ENCODE assay signal across 30 cellular contexts in genomic region chr3:118436863-118437262, GRCh38.
"Had no signal": no experiment of that assay in that cellular context is flagged by ENCODE, and none has a peak within 500 bp of the region (broad histone marks: within the 10 kb centered on the region; RNA-seq: fewer than 3 reads in every experiment).

No MANE protein-coding gene starts in this region.

- H3K9me3 Mint-ChIP-seq: activated B cell treated with CpG ODN at 0.5 μM for 24 hours; activated CD8-positive, alpha-beta T cell treated with anti-CD3 and anti-CD28 coated beads for 36 hours; activated naive CD8-positive, alpha-beta T cell treated with anti-CD3 and anti-CD28 coated beads, Interleukin-2, amount 50 U/mL, for 24 hours; activated T-cell treated with anti-CD3 and anti-CD28 coated beads, Interleukin-2, amount 50 U/mL, for 4 hours; activated T-helper 17 cell treated with anti-CD3 and anti-CD28 coated beads, Interleukin-2, amount 50 U/mL, for 72 hours; nephron progenitor cell; stimulated activated effector memory CD8-positive, alpha-beta T cell treated with anti-CD3 and anti-CD28 coated beads, Interleukin-12 subunit alpha, Interleukin-12 subunit beta, amount 100 ng/mL, for 72 hours; stimulated activated naive CD8-positive, alpha-beta T cell treated with anti-CD3 and anti-CD28 coated beads, Interleukin-15, amount 100 ng/mL, for 72 hours; T-helper 1 cell treated with Interleukin-12 subunit alpha and Interleukin-12 subunit beta and Interleukin-4 antibody, amounts not matched to agents 30 μg/mL and 1 μg/mL, for 36 hours had no signal

- H3K9me3 ChIP-seq: breast epithelium, esophagus muscularis mucosa, ovary, right lobe of liver, upper lobe of left lung, vagina had no signal

- H3K4me3 Mint-ChIP-seq: activated B cell treated with CpG ODN at 0.5 μM for 24 hours; activated CD8-positive, alpha-beta T cell treated with anti-CD3 and anti-CD28 coated beads for 36 hours; activated naive CD4-positive, alpha-beta T cell treated with anti-CD3 and anti-CD28 coated beads, Interleukin-2, amount 50 U/mL, for 24 hours; activated naive CD8-positive, alpha-beta T cell treated with anti-CD3 and anti-CD28 coated beads, Interleukin-2, amount 50 U/mL, for 24 hours; activated T-cell treated with anti-CD3 and anti-CD28 coated beads, Interleukin-2, amount 50 U/mL, for 4 hours; activated T-helper 17 cell treated with anti-CD3 and anti-CD28 coated beads, Interleukin-2, amount 50 U/mL, for 72 hours; naive B cell; nephron progenitor cell; stimulated activated effector memory CD8-positive, alpha-beta T cell treated with anti-CD3 and anti-CD28 coated beads, Interleukin-12 subunit alpha, Interleukin-12 subunit beta, amount 100 ng/mL, for 72 hours; stimulated activated naive CD8-positive, alpha-beta T cell treated with anti-CD3 and anti-CD28 coated beads, Interleukin-15, amount 100 ng/mL, for 72 hours; T-helper 1 cell treated with Interleukin-12 subunit alpha and Interleukin-12 subunit beta and Interleukin-4 antibody, amounts not matched to agents 30 μg/mL and 1 μg/mL, for 36 hours had no signal

- H3K36me3 ChIP-seq: breast epithelium, esophagus muscularis mucosa, heart right ventricle, left ventricle myocardium inferior, ovary, right lobe of liver, upper lobe of left lung, vagina had no signal

- DNase-seq: activated B cell treated with CpG ODN at 0.5 μM for 24 hours; activated CD4-positive, alpha-beta T cell treated with anti-CD3 and anti-CD28 coated beads, Interleukin-2, amount 50 U/mL, for 1 hour; activated CD8-positive, alpha-beta T cell treated with anti-CD3 and anti-CD28 coated beads for 36 hours; activated gamma-delta T cell treated with Interleukin-2 at 50 U/mL for 16 hours; activated naive CD8-positive, alpha-beta T cell treated with anti-CD3 and anti-CD28 coated beads, Interleukin-2, amount 50 U/mL, for 24 hours; activated T-cell treated with anti-CD3 and anti-CD28 coated beads, Interleukin-2, amount 50 U/mL, for 4 hours; amygdala; central memory CD4-positive, alpha-beta T cell; foreskin keratinocyte; heart right ventricle; left ventricle myocardium inferior; naive B cell; nephron progenitor cell; ovary; right lobe of liver; stimulated activated CD4-positive, alpha-beta T cell treated with anti-CD3 and anti-CD28 coated beads, Interleukin-12 subunit alpha, Interleukin-12 subunit beta, amount 100 ng/mL, for 4 hours; stimulated activated CD4-positive, alpha-beta T cell treated with anti-CD3 and anti-CD28 coated beads, Interleukin-4, amount 100 ng/mL, for 1 hour; stimulated activated naive CD8-positive, alpha-beta T cell treated with anti-CD3 and anti-CD28 coated beads, Interleukin-15, amount 100 ng/mL, for 72 hours; substantia nigra; T-helper 9 cell; upper lobe of left lung had no signal

- FAIRE-seq: islet of Langerhans had no signal

- H3K27ac ChIP-seq: breast epithelium, esophagus muscularis mucosa, foreskin keratinocyte, heart right ventricle, left ventricle myocardium inferior, ovary, right lobe of liver, upper lobe of left lung, vagina had no signal

- H3K27me3 ChIP-seq: breast epithelium, esophagus muscularis mucosa, foreskin keratinocyte, heart right ventricle, ovary, right lobe of liver, upper lobe of left lung, vagina had no signal

- ATAC-seq: activated CD8-positive, alpha-beta T cell treated with anti-CD3 and anti-CD28 coated beads for 36 hours; activated naive CD8-positive, alpha-beta T cell treated with anti-CD3 and anti-CD28 coated beads, Interleukin-2, amount 50 U/mL, for 24 hours; activated T-cell treated with anti-CD3 and anti-CD28 coated beads, Interleukin-2, amount 50 U/mL, for 4 hours; activated T-helper 17 cell treated with anti-CD3 and anti-CD28 coated beads, Interleukin-2, amount 50 U/mL, for 72 hours; foreskin keratinocyte; heart right ventricle; right lobe of liver; stimulated activated effector memory CD8-positive, alpha-beta T cell treated with anti-CD3 and anti-CD28 coated beads, Interleukin-12 subunit alpha, Interleukin-12 subunit beta, amount 100 ng/mL, for 72 hours; stimulated activated naive CD8-positive, alpha-beta T cell treated with anti-CD3 and anti-CD28 coated beads, Interleukin-15, amount 100 ng/mL, for 72 hours had no signal

- H3K4me1 ChIP-seq: breast epithelium, esophagus muscularis mucosa, foreskin keratinocyte, heart right ventricle, left ventricle myocardium inferior, right lobe of liver, upper lobe of left lung, vagina had no signal

- H3K27me3 Mint-ChIP-seq: activated B cell treated with CpG ODN at 0.5 μM for 24 hours; activated CD8-positive, alpha-beta T cell treated with anti-CD3 and anti-CD28 coated beads for 36 hours; activated naive CD4-positive, alpha-beta T cell treated with anti-CD3 and anti-CD28 coated beads, Interleukin-2, amount 50 U/mL, for 24 hours; activated naive CD8-positive, alpha-beta T cell treated with anti-CD3 and anti-CD28 coated beads, Interleukin-2, amount 50 U/mL, for 24 hours; activated T-helper 17 cell treated with anti-CD3 and anti-CD28 coated beads, Interleukin-2, amount 50 U/mL, for 72 hours; naive B cell; progenitor cell of endocrine pancreas; stimulated activated naive CD8-positive, alpha-beta T cell treated with anti-CD3 and anti-CD28 coated beads, Interleukin-15, amount 100 ng/mL, for 72 hours had no signal

- H3K36me3 Mint-ChIP-seq: activated naive CD4-positive, alpha-beta T cell treated with anti-CD3 and anti-CD28 coated beads, Interleukin-2, amount 50 U/mL, for 24 hours; naive B cell; stimulated activated effector memory CD8-positive, alpha-beta T cell treated with anti-CD3 and anti-CD28 coated beads, Interleukin-12 subunit alpha, Interleukin-12 subunit beta, amount 100 ng/mL, for 72 hours had no signal

- H3K27ac Mint-ChIP-seq: activated B cell treated with CpG ODN at 0.5 μM for 24 hours; activated CD8-positive, alpha-beta T cell treated with anti-CD3 and anti-CD28 coated beads for 36 hours; activated naive CD4-positive, alpha-beta T cell treated with anti-CD3 and anti-CD28 coated beads, Interleukin-2, amount 50 U/mL, for 24 hours; activated naive CD8-positive, alpha-beta T cell treated with anti-CD3 and anti-CD28 coated beads, Interleukin-2, amount 50 U/mL, for 24 hours; activated T-helper 17 cell treated with anti-CD3 and anti-CD28 coated beads, Interleukin-2, amount 50 U/mL, for 72 hours; naive B cell; nephron progenitor cell; progenitor cell of endocrine pancreas; stimulated activated effector memory CD8-positive, alpha-beta T cell treated with anti-CD3 and anti-CD28 coated beads, Interleukin-12 subunit alpha, Interleukin-12 subunit beta, amount 100 ng/mL, for 72 hours; stimulated activated naive CD8-positive, alpha-beta T cell treated with anti-CD3 and anti-CD28 coated beads, Interleukin-15, amount 100 ng/mL, for 72 hours; T-helper 1 cell treated with Interleukin-12 subunit alpha and Interleukin-12 subunit beta and Interleukin-4 antibody, amounts not matched to agents 30 μg/mL and 1 μg/mL, for 36 hours had no signal

- H3K4me3 ChIP-seq: breast epithelium, esophagus muscularis mucosa, heart right ventricle, left ventricle myocardium inferior, ovary, right lobe of liver, upper lobe of left lung, vagina had no signal

- H3K4me1 Mint-ChIP-seq: activated B cell treated with CpG ODN at 0.5 μM for 24 hours; activated naive CD4-positive, alpha-beta T cell treated with anti-CD3 and anti-CD28 coated beads, Interleukin-2, amount 50 U/mL, for 24 hours; activated naive CD8-positive, alpha-beta T cell treated with anti-CD3 and anti-CD28 coated beads, Interleukin-2, amount 50 U/mL, for 24 hours; activated T-helper 17 cell treated with anti-CD3 and anti-CD28 coated beads, Interleukin-2, amount 50 U/mL, for 72 hours; naive B cell; nephron progenitor cell; stimulated activated effector memory CD8-positive, alpha-beta T cell treated with anti-CD3 and anti-CD28 coated beads, Interleukin-12 subunit alpha, Interleukin-12 subunit beta, amount 100 ng/mL, for 72 hours; stimulated activated naive CD8-positive, alpha-beta T cell treated with anti-CD3 and anti-CD28 coated beads, Interleukin-15, amount 100 ng/mL, for 72 hours had no signal
